ENCODE assay signal across 9 cellular contexts in genomic region chr20:47353224-47353696, GRCh38. TPM values are rescaled to one million over a fixed set of nuclear protein-coding genes. Genes with fewer than 3 reads are reported as not detected.
A peak's percentile ranks its signal among the peaks of the same experiment; 100 is the strongest.
DNase-seq lines count a peak whose midpoint lies in the region; ATAC-seq and TF ChIP-seq lines count a peak whose summit lies in the region.
"Had no signal": no experiment of that assay in that cellular context is flagged by ENCODE, and none has a peak within 500 bp of the region (broad histone marks: within the 10 kb centered on the region; RNA-seq: fewer than 3 reads in every experiment).

No MANE protein-coding gene starts in this region.

- peaks cover 12% of the 10 kb centered on the region for H3K36me3 Mint-ChIP-seq in activated CD4-positive, alpha-beta memory T cell treated with anti-CD3 and anti-CD28 coated beads, Interleukin-2, amount 10 ng/mL, durations not matched to agents 7 days and 5 days (ENCODE audit: low read depth)
- peaks cover 13% of the 10 kb centered on the region for H3K36me3 Mint-ChIP-seq in activated CD4-positive, alpha-beta memory T cell treated with anti-CD3 and anti-CD28 coated beads for 36 hours
- peaks cover 12% of the 10 kb centered on the region for H3K36me3 Mint-ChIP-seq in activated naive CD8-positive, alpha-beta T cell treated with anti-CD3 and anti-CD28 coated beads, Interleukin-2, amount 50 U/mL, for 24 hours (ENCODE audit: low read depth)

- peaks cover 18% of the 10 kb centered on the region for H3K4me1 Mint-ChIP-seq in activated CD4-positive, alpha-beta memory T cell treated with anti-CD3 and anti-CD28 coated beads, Interleukin-2, amount 10 ng/mL, durations not matched to agents 7 days and 5 days
- H3K4me1 Mint-ChIP-seq in activated CD4-positive, alpha-beta memory T cell treated with anti-CD3 and anti-CD28 coated beads for 36 hours (ENCODE audit: low read depth): peaks cover 31% of the 10 kb centered on the region
- H3K4me1 Mint-ChIP-seq in activated naive CD8-positive, alpha-beta T cell treated with anti-CD3 and anti-CD28 coated beads, Interleukin-2, amount 50 U/mL, for 24 hours: peaks cover 23% of the 10 kb centered on the region

- TF ChIP-seq CTCF in left lung (IDR thresholded peaks at IDR 0.05) (no peak), thyroid gland (IDR thresholded peaks at IDR 0.05) (no peak), GM20000 (IDR thresholded peaks at IDR 0.05; ENCODE audit: extremely low read depth, missing control alignments) (no peak)

- intact Hi-C loops in activated CD4-positive, alpha-beta memory T cell treated with anti-CD3 and anti-CD28 coated beads for 36 hours (cut with micrococcal nuclease): no loop called here
- intact Hi-C loops in left lung (cut with DNase I) (no loop called here), thyroid gland (cut with DNase I) (no loop called here)

- H3K27me3 ChIP-seq in left lung (no peaks in the 10 kb centered on the region), thyroid gland (no peaks in the 10 kb centered on the region)

- DNase-seq in activated CD4-positive, alpha-beta memory T cell treated with anti-CD3 and anti-CD28 coated beads, Interleukin-2, amount 10 ng/mL, durations not matched to agents 7 days and 5 days: no peak
- no peak for DNase-seq in activated CD4-positive, alpha-beta memory T cell treated with anti-CD3 and anti-CD28 coated beads for 36 hours
- DNase-seq in activated naive CD8-positive, alpha-beta T cell treated with anti-CD3 and anti-CD28 coated beads, Interleukin-2, amount 50 U/mL, for 24 hours: no peak
- no peak for DNase-seq in left lung
- no peak for DNase-seq in thyroid gland
- no peak for DNase-seq in GM20000 (ENCODE audit: low spot score)
- no peak for DNase-seq in EL
- no peak for DNase-seq in stimulated activated CD4-positive, alpha-beta T cell treated with anti-CD3 and anti-CD28 coated beads, Interleukin-4, amount 100 ng/mL, for 24 hours
- DNase-seq: AML-193 had no signal

- POLR2A ChIA-PET in activated CD4-positive, alpha-beta memory T cell treated with anti-CD3 and anti-CD28 coated beads, Interleukin-2, amount 10 ng/mL, durations not matched to agents 7 days and 5 days (lab: Charles Lee): interaction anchor here (1.9 to 7.0 kb wide), 3 partner anchors 28 to 79 kb away, joined by 4 to 53 read pairs (median 44); no protein-coding TSS in a partner anchor
- POLR2A ChIA-PET in activated CD4-positive, alpha-beta memory T cell treated with anti-CD3 and anti-CD28 coated beads for 36 hours (lab: Charles Lee): interaction anchor here (0.8 kb wide), 1 partner anchor 8 kb away, joined by 3 read pairs; no protein-coding TSS in a partner anchor

- CTCF ChIA-PET in activated CD4-positive, alpha-beta memory T cell treated with anti-CD3 and anti-CD28 coated beads, Interleukin-2, amount 10 ng/mL, durations not matched to agents 7 days and 5 days (lab: Charles Lee): interaction anchor here (1.0 to 2.1 kb wide), 4 partner anchors 28 to 134 kb away, joined by 3 to 10 read pairs (median 4); no protein-coding TSS in a partner anchor
- CTCF ChIA-PET in activated CD4-positive, alpha-beta memory T cell treated with anti-CD3 and anti-CD28 coated beads for 36 hours (lab: Charles Lee): interaction anchor here (1.1 to 6.9 kb wide), 4 partner anchors 30 to 155 kb away, joined by 3 to 92 read pairs (median 35); partner anchors contain the start of gene NCOA3

- no peaks in the 10 kb centered on the region for H3K27me3 Mint-ChIP-seq in activated CD4-positive, alpha-beta memory T cell treated with anti-CD3 and anti-CD28 coated beads, Interleukin-2, amount 10 ng/mL, durations not matched to agents 7 days and 5 days
- no peaks in the 10 kb centered on the region for H3K27me3 Mint-ChIP-seq in activated CD4-positive, alpha-beta memory T cell treated with anti-CD3 and anti-CD28 coated beads for 36 hours
- H3K27me3 Mint-ChIP-seq in activated naive CD8-positive, alpha-beta T cell treated with anti-CD3 and anti-CD28 coated beads, Interleukin-2, amount 50 U/mL, for 24 hours: no peaks in the 10 kb centered on the region

- no peaks in the 10 kb centered on the region for H3K36me3 ChIP-seq in left lung
- H3K36me3 ChIP-seq in thyroid gland: no peaks in the 10 kb centered on the region

- H3K27ac Mint-ChIP-seq in activated CD4-positive, alpha-beta memory T cell treated with anti-CD3 and anti-CD28 coated beads, Interleukin-2, amount 10 ng/mL, durations not matched to agents 7 days and 5 days: no peak overlapping the region
- H3K27ac Mint-ChIP-seq in activated CD4-positive, alpha-beta memory T cell treated with anti-CD3 and anti-CD28 coated beads for 36 hours: no peak overlapping the region
- no peak overlapping the region for H3K27ac Mint-ChIP-seq in activated naive CD8-positive, alpha-beta T cell treated with anti-CD3 and anti-CD28 coated beads, Interleukin-2, amount 50 U/mL, for 24 hours

- WGBS in thyroid gland, 2 donors: 53 to 63% methylated on average over 3 of the region's 3 CpGs

- H3K9me3 ChIP-seq in left lung: no peaks in the 10 kb centered on the region
- no peaks in the 10 kb centered on the region for H3K9me3 ChIP-seq in thyroid gland

- H3K4me1 ChIP-seq in left lung (peaks cover 95 to 100% of the 10 kb centered on the region in 2 donors), thyroid gland (peaks cover 100% of the 10 kb centered on the region in 2 donors)

- H3K4me3 ChIP-seq in left lung (peak overlapping the region in 1 of 2 donors; percentile 21), thyroid gland (replicated peaks in 1 of 3) (no peak overlapping the region)

- TF ChIP-seq POLR2A in thyroid gland (IDR thresholded peaks at IDR 0.05): no peak

- H3K9me3 Mint-ChIP-seq in activated CD4-positive, alpha-beta memory T cell treated with anti-CD3 and anti-CD28 coated beads, Interleukin-2, amount 10 ng/mL, durations not matched to agents 7 days and 5 days: no peaks in the 10 kb centered on the region
- H3K9me3 Mint-ChIP-seq in activated CD4-positive, alpha-beta memory T cell treated with anti-CD3 and anti-CD28 coated beads for 36 hours: no peaks in the 10 kb centered on the region
- no peaks in the 10 kb centered on the region for H3K9me3 Mint-ChIP-seq in activated naive CD8-positive, alpha-beta T cell treated with anti-CD3 and anti-CD28 coated beads, Interleukin-2, amount 50 U/mL, for 24 hours

- ATAC-seq in activated naive CD8-positive, alpha-beta T cell treated with anti-CD3 and anti-CD28 coated beads, Interleukin-2, amount 50 U/mL, for 24 hours: no peak
- ATAC-seq in left lung: no peak

- H3K4me3 Mint-ChIP-seq in activated CD4-positive, alpha-beta memory T cell treated with anti-CD3 and anti-CD28 coated beads, Interleukin-2, amount 10 ng/mL, durations not matched to agents 7 days and 5 days: peak overlapping the region; percentile 6
- H3K4me3 Mint-ChIP-seq in activated CD4-positive, alpha-beta memory T cell treated with anti-CD3 and anti-CD28 coated beads for 36 hours: no peak overlapping the region
- H3K4me3 Mint-ChIP-seq in activated naive CD8-positive, alpha-beta T cell treated with anti-CD3 and anti-CD28 coated beads, Interleukin-2, amount 50 U/mL, for 24 hours: peak overlapping the region; percentile 94

- peak overlapping the region; percentile 95 to 98 for H3K27ac ChIP-seq in left lung
- H3K27ac ChIP-seq in thyroid gland: peak overlapping the region; percentile 99 to 100 (median 100)

RNA-seq across cellular contexts. Expression of gene ZMYND8, which starts 3.2 kb away (rescaled TPM):
- total RNA-seq in activated CD4-positive, alpha-beta memory T cell treated with anti-CD3 and anti-CD28 coated beads, Interleukin-2, amount 10 ng/mL, durations not matched to agents 7 days and 5 days: 10 to 100 TPM; 37.8 to 44.2 TPM
- total RNA-seq in activated CD4-positive, alpha-beta memory T cell treated with anti-CD3 and anti-CD28 coated beads for 36 hours: 10 to 100 TPM; 28.1 to 29.6 TPM
- total RNA-seq in left lung (10 to 100 TPM; 38.9 to 39.8 TPM), thyroid gland (10 to 100 TPM; 29.7 to 42.4 (median 30.9) TPM)
